In the genomic region with DNA sequence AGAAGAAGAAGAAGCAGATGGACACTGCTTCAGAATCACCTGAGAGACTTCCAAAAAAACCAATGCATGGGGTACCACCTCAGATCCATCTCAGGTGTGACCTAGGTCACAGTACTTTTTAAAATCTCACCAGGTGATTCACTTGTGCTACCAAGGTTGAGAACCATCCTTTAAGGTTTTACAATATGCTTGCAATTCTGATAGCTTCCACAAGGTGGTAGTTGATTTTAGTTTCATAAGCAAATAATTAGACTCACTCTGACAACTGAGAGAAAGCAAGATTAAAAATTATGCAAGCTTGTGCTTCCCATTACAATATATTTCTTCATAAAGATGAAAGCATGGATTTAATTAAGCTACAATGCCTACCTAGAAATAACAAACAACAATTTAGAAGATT, we compare ENCODE assay signal across 8 cellular contexts.
A peak's percentile ranks its signal among the peaks of the same experiment; 100 is the strongest.
DNase-seq lines count a peak whose midpoint lies in the region; ATAC-seq, FAIRE-seq and TF ChIP-seq lines count a peak whose summit lies in the region.
"Had no signal": no experiment of that assay in that cellular context is flagged by ENCODE, and none has a peak within 500 bp of the region (broad histone marks: within the 10 kb centered on the region; RNA-seq: fewer than 3 reads in every experiment).

No MANE protein-coding gene starts in this region.

- H3K9me3 ChIP-seq in OCI-LY1 (ENCODE audit: low read length), result no peaks in the 10 kb centered on the region
- H3K9me3 ChIP-seq in endothelial cell of umbilical vein (replicated peaks; ENCODE audit: control insufficient read depth, insufficient read depth, low read length), result no peaks in the 10 kb centered on the region

- H3K27ac ChIP-seq in OCI-LY1 (ENCODE audit: low read depth, low read length, poor library complexity, severe bottlenecking) (no peak overlapping the region), endothelial cell of umbilical vein (ENCODE audit: insufficient read depth, low read depth, low read length) (no peak overlapping the region)

- H3K9me1 ChIP-seq in endothelial cell of umbilical vein (replicated peaks; ENCODE audit: control insufficient read depth, extremely low read depth, insufficient read depth, low read length), result no peaks in the 10 kb centered on the region

- BruUV-seq in endothelial cell of umbilical vein (replicated peaks; lab: Mats Ljungman, UMichigan), result no TSS peak

- H3F3A ChIP-seq in OCI-LY1 (ENCODE audit: insufficient read depth, low read length), result no peaks in the 10 kb centered on the region

- no peak for FAIRE-seq in endothelial cell of umbilical vein (lab: Jason Lieb, UNC)

- no peaks in the 10 kb centered on the region for H3K4me1 ChIP-seq in OCI-LY1 (ENCODE audit: insufficient read depth, low read length, severe bottlenecking)
- H3K4me1 ChIP-seq in endothelial cell of umbilical vein (ENCODE audit: control insufficient read depth, extremely low read depth, insufficient read depth, low read length), result no peaks in the 10 kb centered on the region

- intact Hi-C loops in endothelial cell of umbilical vein (cut with micrococcal nuclease), result no loop called here

- no peak overlapping the region for H3K4me3 ChIP-seq in OCI-LY1 (ENCODE audit: low read depth, low read length, poor library complexity, severe bottlenecking)
- no peak overlapping the region for H3K4me3 ChIP-seq in endothelial cell of umbilical vein (replicated peaks in 1 of 3; ENCODE audit: insufficient read depth in 1 of 3, low read depth in 1 of 3, low read length in 3 of 3)
- no peak overlapping the region for H3K4me3 ChIP-seq in retinal pigment epithelial cell (ENCODE audit: low read length)

- no peaks in the 10 kb centered on the region for H3K36me3 ChIP-seq in OCI-LY1 (ENCODE audit: insufficient read depth, low read length)
- H3K36me3 ChIP-seq in endothelial cell of umbilical vein (ENCODE audit: control insufficient read depth in 2 of 2, extremely low read depth in 1 of 2, insufficient read depth in 2 of 2, low read length in 2 of 2), result no peaks in the 10 kb centered on the region

- TF ChIP-seq POLR2A in endothelial cell of umbilical vein (IDR thresholded peaks at IDR 0.05; ENCODE audit: low read depth, low read length), result no peak

- CTCF ChIA-PET in endothelial cell of umbilical vein (lab: Charles Lee), result interaction anchor here (1.1 to 1.9 kb wide), 3 partner anchors 356 to 446 kb away, joined by 4 to 30 read pairs (median 5); no protein-coding TSS in a partner anchor

- H4K20me1 ChIP-seq in OCI-LY1 (ENCODE audit: insufficient read depth, low read length) (no peaks in the 10 kb centered on the region), endothelial cell of umbilical vein (replicated peaks; ENCODE audit: control insufficient read depth, extremely low read depth, insufficient read depth, low read length) (no peaks in the 10 kb centered on the region)

- H3K9ac ChIP-seq in OCI-LY1 (ENCODE audit: low read length), result no peak overlapping the region
- H3K9ac ChIP-seq in endothelial cell of umbilical vein (replicated peaks; ENCODE audit: extremely low read depth, insufficient read depth, low read length), result no peak overlapping the region

- H2AFZ ChIP-seq in OCI-LY1 (ENCODE audit: low read length), result no peak overlapping the region
- no peak overlapping the region for H2AFZ ChIP-seq in endothelial cell of umbilical vein (ENCODE audit: low read depth, low read length)

- dilution Hi-C loops in endothelial cell of umbilical vein (cut with MboI; ENCODE audit: extremely low pct_ligation_motif_present, low sequenced_read_pairs), result no loop called here

- peak; percentile 42 for TF ChIP-seq CTCF in GM12873 (IDR thresholded peaks at IDR 0.05; ENCODE audit: insufficient read depth, low read depth, low read length, missing control alignments)
- TF ChIP-seq CTCF in OCI-LY1 (IDR thresholded peaks at IDR 0.05; ENCODE audit: low read length), result peak; percentile 27; the same call in 1 of the 2 replicates
- TF ChIP-seq CTCF in endothelial cell of umbilical vein (IDR thresholded peaks at IDR 0.05; ENCODE audit: extremely low read depth in 1 of 2, insufficient read depth in 1 of 2, low read depth in 1 of 2, low read length in 2 of 2), result no peak
- TF ChIP-seq CTCF in retinal pigment epithelial cell (conservative IDR thresholded peaks at IDR 0.05; ENCODE audit: low read depth, low read length), result peak; percentile 47

- DNase-seq in endothelial cell of umbilical vein (ENCODE audit: low read depth, low spot score), result peak; percentile 5
- DNase-seq in retinal pigment epithelial cell (ENCODE audit: low read depth), result no peak
- DNase-seq in superior temporal gyrus (ENCODE audit: extremely low spot score), result no peak
- DNase-seq in stimulated activated CD4-positive, alpha-beta T cell treated with anti-CD3 and anti-CD28 coated beads, Interleukin-4, amount 100 ng/mL, for 1 hour, result no peak
- DNase-seq: activated CD4-positive, alpha-beta T cell treated with anti-CD3 and anti-CD28 coated beads, Interleukin-2, amount 10 ng/mL, durations not matched to agents 7 days and 5 days had no signal

- ATAC-seq in GM21786 (IDR thresholded peaks at IDR 0.05; ENCODE audit: unreplicated experiment), result no peak

- no peaks in the 10 kb centered on the region for H3K9me2 ChIP-seq in OCI-LY1 (ENCODE audit: low read depth, low read length)

- H3K4me2 ChIP-seq in OCI-LY1 (ENCODE audit: low read length) (no peak overlapping the region), endothelial cell of umbilical vein (ENCODE audit: insufficient read depth, low read length) (no peak overlapping the region)

- H3K79me2 ChIP-seq in OCI-LY1 (ENCODE audit: insufficient read depth, low read length) (no peaks in the 10 kb centered on the region), endothelial cell of umbilical vein (ENCODE audit: control insufficient read depth, insufficient read depth, low read length) (no peaks in the 10 kb centered on the region)

- H3K27me3 ChIP-seq in OCI-LY1 (ENCODE audit: insufficient read depth, low read length) (peaks cover 6% of the 10 kb centered on the region; the same call in 1 of the 2 replicates), endothelial cell of umbilical vein (ENCODE audit: control insufficient read depth in 2 of 2, insufficient read depth in 2 of 2, low read length in 2 of 2) (no peaks in the 10 kb centered on the region)

- POLR2A ChIA-PET in endothelial cell of umbilical vein (lab: Charles Lee), result no interaction called here

TF ChIP-seq in endothelial cell of umbilical vein, 7 proteins besides CTCF, POLR2A, EP300 and RAD21:
- TF ChIP-seq JUN (IDR thresholded peaks at IDR 0.05; ENCODE audit: borderline replicate concordance, insufficient read depth, insufficient read length, low read depth), result no peak
- TF ChIP-seq FOS (IDR thresholded peaks at IDR 0.05; ENCODE audit: borderline replicate concordance, insufficient read depth, low read length), result no peak
- no peak for TF ChIP-seq MYC (IDR thresholded peaks at IDR 0.05; ENCODE audit: low read depth, low read length)
- no peak for TF ChIP-seq EZH2 (IDR thresholded peaks at IDR 0.05; ENCODE audit: borderline replicate concordance, low read depth, low read length, severe bottlenecking)
- TF ChIP-seq POLR2AphosphoS5 (IDR thresholded peaks at IDR 0.05; ENCODE audit: insufficient read depth, low read depth, low read length), result no peak
- TF ChIP-seq, protein P1, sequence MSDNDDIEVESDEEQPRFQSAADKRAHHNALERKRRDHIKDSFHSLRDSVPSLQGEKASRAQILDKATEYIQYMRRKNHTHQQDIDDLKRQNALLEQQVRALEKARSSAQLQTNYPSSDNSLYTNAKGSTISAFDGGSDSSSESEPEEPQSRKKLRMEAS (IDR thresholded peaks at IDR 0.05; ENCODE audit: insufficient read depth, insufficient read length), result no peak
- no peak for TF ChIP-seq GATA2 (IDR thresholded peaks at IDR 0.05; ENCODE audit: insufficient read depth, insufficient read length, low read depth, low read length)

Comparison
In these comparisons a context has a peak if more than half of its experiments do, and no peak if none do; other contexts are left out.
1. CTCF ChIP-seq: peak in GM12873 (single experiment), OCI-LY1 (single experiment) and retinal pigment epithelial cell (single experiment); none in endothelial cell of umbilical vein (0 of 2).